Comparison of ENCODE assay signal across 26 cellular contexts in the genomic region with DNA sequence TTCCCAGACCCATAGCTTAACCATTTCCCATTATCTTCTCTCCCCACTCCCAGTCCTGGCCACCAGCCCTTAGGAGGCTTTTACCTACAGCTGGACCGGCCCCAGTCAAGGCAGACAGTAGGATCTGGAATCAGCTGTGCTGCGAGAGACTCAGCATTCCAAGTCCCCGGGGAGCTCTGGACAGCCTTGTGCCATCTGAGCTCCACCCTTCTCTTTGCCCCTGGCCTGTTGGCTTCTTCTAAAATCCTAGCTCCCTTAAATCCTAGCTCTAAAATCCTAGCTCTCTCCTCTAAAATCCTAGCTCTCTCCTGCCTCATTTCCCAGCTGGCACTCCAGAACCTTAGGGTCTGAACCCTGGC. TPM values are rescaled to one million over a fixed set of nuclear protein-coding genes. Genes with fewer than 3 reads are reported as not detected.
"Had no signal": no experiment of that assay in that cellular context is flagged by ENCODE, and none has a peak within 500 bp of the region (broad histone marks: within the 10 kb centered on the region; RNA-seq: fewer than 3 reads in every experiment).

No MANE protein-coding gene starts in this region.

- H3K27ac ChIP-seq: foreskin keratinocyte, heart right ventricle, right atrium auricular region, stomach, thyroid gland, upper lobe of left lung had no signal

- H3K27me3 ChIP-seq: right atrium auricular region, thyroid gland, upper lobe of left lung had no signal

- H3K36me3 ChIP-seq: heart right ventricle, right atrium auricular region, stomach, thyroid gland, upper lobe of left lung, WERI-Rb-1 had no signal

- H3K27ac Mint-ChIP-seq: activated CD4-positive, alpha-beta memory T cell treated with anti-CD3 and anti-CD28 coated beads for 36 hours; activated CD4-positive, alpha-beta T cell treated with anti-CD3 and anti-CD28 coated beads, Interleukin-2, amount 10 ng/mL, durations not matched to agents 24 days and 14 days; activated naive CD4-positive, alpha-beta T cell treated with anti-CD3 and anti-CD28 coated beads, Interleukin-2, amount 10 ng/mL, durations not matched to agents 7 days and 5 days; activated T-helper 1 cell treated with anti-CD3 and anti-CD28 coated beads, Interleukin-12 subunit alpha, Interleukin-12 subunit beta, Interleukin-2, Interleukin-4 antibody, amounts not matched to agents 30 ng/mL and 10 ng/mL and 1 ng/mL, durations not matched to agents 14 hours and 24 hours and 36 hours; endodermal cell; naive thymus-derived CD8-positive, alpha-beta T cell; stimulated activated naive B cell treated with anti-CD40 and anti-IgM and Interleukin-4, amounts not matched to agents 10 μg/mL and 1 μg/mL and 100 μg/mL, for 72 hours had no signal

- H3K9me3 ChIP-seq: heart right ventricle, right atrium auricular region, thyroid gland had no signal

- H3K36me3 Mint-ChIP-seq: activated CD4-positive, alpha-beta memory T cell treated with anti-CD3 and anti-CD28 coated beads for 36 hours; activated naive CD4-positive, alpha-beta T cell treated with anti-CD3 and anti-CD28 coated beads, Interleukin-2, amount 10 ng/mL, durations not matched to agents 7 days and 5 days; naive thymus-derived CD8-positive, alpha-beta T cell; stimulated activated naive B cell treated with anti-CD40 and anti-IgM and Interleukin-4, amounts not matched to agents 10 μg/mL and 1 μg/mL and 100 μg/mL, for 72 hours had no signal

- H3K4me1 ChIP-seq: foreskin keratinocyte, heart right ventricle, right atrium auricular region, stomach, thyroid gland, upper lobe of left lung had no signal

- H3K4me3 ChIP-seq: heart right ventricle, right atrium auricular region, stomach, thyroid gland, upper lobe of left lung had no signal

- H3K9me3 Mint-ChIP-seq: activated CD4-positive, alpha-beta memory T cell treated with anti-CD3 and anti-CD28 coated beads for 36 hours; activated CD4-positive, alpha-beta T cell treated with anti-CD3 and anti-CD28 coated beads, Interleukin-2, amount 10 ng/mL, durations not matched to agents 24 days and 14 days; activated naive CD4-positive, alpha-beta T cell treated with anti-CD3 and anti-CD28 coated beads, Interleukin-2, amount 10 ng/mL, durations not matched to agents 7 days and 5 days; activated T-helper 1 cell treated with anti-CD3 and anti-CD28 coated beads, Interleukin-12 subunit alpha, Interleukin-12 subunit beta, Interleukin-2, Interleukin-4 antibody, amounts not matched to agents 30 ng/mL and 10 ng/mL and 1 ng/mL, durations not matched to agents 14 hours and 24 hours and 36 hours; naive thymus-derived CD8-positive, alpha-beta T cell; neural crest cell had no signal

- H3K27me3 Mint-ChIP-seq: activated CD4-positive, alpha-beta memory T cell treated with anti-CD3 and anti-CD28 coated beads for 36 hours had no signal

- H3K4me1 Mint-ChIP-seq: activated CD4-positive, alpha-beta T cell treated with anti-CD3 and anti-CD28 coated beads, Interleukin-2, amount 10 ng/mL, durations not matched to agents 24 days and 14 days; activated naive CD4-positive, alpha-beta T cell treated with anti-CD3 and anti-CD28 coated beads, Interleukin-2, amount 10 ng/mL, durations not matched to agents 7 days and 5 days; naive thymus-derived CD8-positive, alpha-beta T cell had no signal

- DNase-seq: activated CD4-positive, alpha-beta memory T cell treated with anti-CD3 and anti-CD28 coated beads for 36 hours; activated CD4-positive, alpha-beta T cell treated with anti-CD3 and anti-CD28 coated beads, Interleukin-2, amount 10 ng/mL, durations not matched to agents 24 days and 14 days; activated CD4-positive, CD25-positive, alpha-beta regulatory T cell treated with anti-CD3 and anti-CD28 coated beads, Interleukin-2, amount 50 U/mL, for 72 hours; activated CD8-positive, alpha-beta memory T cell treated with anti-CD3 and anti-CD28 coated beads, Interleukin-2, amount 50 U/mL, for 4 hours; activated effector memory CD4-positive, alpha-beta T cell treated with anti-CD3 and anti-CD28 coated beads, Interleukin-2, amount 50 U/mL, for 16 hours; activated naive CD4-positive, alpha-beta T cell treated with anti-CD3 and anti-CD28 coated beads, Interleukin-2, amount 10 ng/mL, durations not matched to agents 7 days and 5 days; activated T-cell treated with anti-CD3 and anti-CD28 coated beads, Interleukin-2, amount 50 U/mL, for 1 hour; amniotic stem cell; caudate nucleus; endodermal cell; foreskin keratinocyte; heart right ventricle; midbrain; naive thymus-derived CD8-positive, alpha-beta T cell; stimulated activated CD4-positive, alpha-beta T cell treated with anti-CD3 and anti-CD28 coated beads, Interleukin-15, amount 100 ng/mL, for 24 hours; stimulated activated CD4-positive, alpha-beta T cell treated with anti-CD3 and anti-CD28 coated beads, Interleukin-2, amount 100 ng/mL, for 24 hours; stimulated activated naive B cell treated with anti-CD40 and anti-IgM and Interleukin-4, amounts not matched to agents 10 μg/mL and 1 μg/mL and 100 μg/mL, for 72 hours; stomach; thyroid gland; upper lobe of left lung; WERI-Rb-1 had no signal

- H3K4me3 Mint-ChIP-seq: activated CD4-positive, alpha-beta memory T cell treated with anti-CD3 and anti-CD28 coated beads for 36 hours; activated CD4-positive, alpha-beta T cell treated with anti-CD3 and anti-CD28 coated beads, Interleukin-2, amount 10 ng/mL, durations not matched to agents 24 days and 14 days; activated naive CD4-positive, alpha-beta T cell treated with anti-CD3 and anti-CD28 coated beads, Interleukin-2, amount 10 ng/mL, durations not matched to agents 7 days and 5 days; activated T-helper 1 cell treated with anti-CD3 and anti-CD28 coated beads, Interleukin-12 subunit alpha, Interleukin-12 subunit beta, Interleukin-2, Interleukin-4 antibody, amounts not matched to agents 30 ng/mL and 10 ng/mL and 1 ng/mL, durations not matched to agents 14 hours and 24 hours and 36 hours; endodermal cell; naive thymus-derived CD8-positive, alpha-beta T cell; neural crest cell; stimulated activated naive B cell treated with anti-CD40 and anti-IgM and Interleukin-4, amounts not matched to agents 10 μg/mL and 1 μg/mL and 100 μg/mL, for 72 hours had no signal

- ATAC-seq: esophagus mucosa; heart right ventricle; naive thymus-derived CD8-positive, alpha-beta T cell; stimulated activated naive B cell treated with anti-CD40 and anti-IgM and Interleukin-4, amounts not matched to agents 10 μg/mL and 1 μg/mL and 100 μg/mL, for 72 hours had no signal

RNA-seq across cellular contexts. Expression of gene MEGF11, which starts 21.3 kb away (rescaled TPM):
- total RNA-seq: activated CD4-positive, alpha-beta memory T cell treated with anti-CD3 and anti-CD28 coated beads for 36 hours; activated CD4-positive, alpha-beta T cell treated with anti-CD3 and anti-CD28 coated beads, Interleukin-2, amount 10 ng/mL, durations not matched to agents 24 days and 14 days; activated CD8-positive, alpha-beta memory T cell treated with anti-CD3 and anti-CD28 coated beads for 36 hours; activated T-helper 1 cell treated with anti-CD3 and anti-CD28 coated beads, Interleukin-12 subunit alpha, Interleukin-12 subunit beta, Interleukin-2, Interleukin-4 antibody, amounts not matched to agents 30 ng/mL and 10 ng/mL and 1 ng/mL, durations not matched to agents 14 hours and 24 hours and 36 hours; esophagus mucosa; foreskin keratinocyte; heart right ventricle; naive thymus-derived CD8-positive, alpha-beta T cell; right atrium auricular region had no signal
- polyA plus RNA-seq: foreskin keratinocyte; naive thymus-derived CD8-positive, alpha-beta T cell had no signal
